10 cellular contexts compared by ENCODE assay signal in genomic region chr2:156405586-156405985, GRCh38. TPM values are rescaled to one million over a fixed set of nuclear protein-coding genes. Genes with fewer than 3 reads are reported as not detected.
DNase-seq lines count a peak whose midpoint lies in the region; ATAC-seq and TF ChIP-seq lines count a peak whose summit lies in the region.
"Had no signal": no experiment of that assay in that cellular context is flagged by ENCODE, and none has a peak within 500 bp of the region (broad histone marks: within the 10 kb centered on the region; RNA-seq: fewer than 3 reads in every experiment).

No MANE protein-coding gene starts in this region.

- H2BK120ac ChIP-seq in mesenchymal stem cell (ENCODE audit: low read depth, low read length): no peak overlapping the region

- no peak for TF ChIP-seq CTCF in Calu3 (IDR thresholded peaks at IDR 0.05; ENCODE audit: unreplicated experiment)
- no peak for TF ChIP-seq CTCF in epithelial cell of esophagus (IDR thresholded peaks at IDR 0.05; ENCODE audit: insufficient read depth, low read depth, low read length, missing control alignments)

- H2AFZ ChIP-seq in mesenchymal stem cell (ENCODE audit: low read depth, low read length): no peak overlapping the region

- no peaks in the 10 kb centered on the region for H3K79me1 ChIP-seq in mesenchymal stem cell (replicated peaks; ENCODE audit: low read length, poor library complexity, severe bottlenecking)

- 74% methylated on average over 3 of the region's 3 CpGs for WGBS in mesenchymal stem cell

- H3K14ac ChIP-seq in mesenchymal stem cell (ENCODE audit: low read length in 2 of 2): peak overlapping the region in 1 of 2 experiments; percentile 22

- peaks cover 22% of the 10 kb centered on the region for H3K4me1 Mint-ChIP-seq in Calu3 (ENCODE audit: low read depth, unreplicated experiment)

- no peaks in the 10 kb centered on the region for H3K4me1 ChIP-seq in mesenchymal stem cell (ENCODE audit: control insufficient read depth, insufficient read depth, low read depth, low read length)

- no peak overlapping the region for H3K18ac ChIP-seq in mesenchymal stem cell (ENCODE audit: low read depth in 1 of 2, low read length in 2 of 2)

- H3K9me3 ChIP-seq in mesenchymal stem cell (ENCODE audit: control insufficient read depth, low read length): no peaks in the 10 kb centered on the region

- H3K4me3 ChIP-seq in epithelial cell of esophagus (ENCODE audit: low read length) (no peak overlapping the region), mesenchymal stem cell (ENCODE audit: insufficient read depth in 1 of 2, low read depth in 1 of 2, low read length in 2 of 2) (no peak overlapping the region)

- no TSS peak for BruUV-seq in Calu3 (replicated peaks; lab: Mats Ljungman, UMichigan)

- no peak overlapping the region for H3K4ac ChIP-seq in mesenchymal stem cell (ENCODE audit: low read depth in 1 of 2, low read length in 2 of 2)

- no peaks in the 10 kb centered on the region for H3K27me3 ChIP-seq in mesenchymal stem cell (ENCODE audit: control insufficient read depth in 1 of 2, insufficient read depth in 1 of 2, low read length in 2 of 2)

- no peak overlapping the region for H3K4me3 Mint-ChIP-seq in Calu3 (ENCODE audit: low read depth, unreplicated experiment)

- H2AK5ac ChIP-seq in mesenchymal stem cell (ENCODE audit: low read length, severe bottlenecking): no peak overlapping the region

- CTCF ChIA-PET in Calu3 (lab: Charles Lee): no interaction called here

- no peak overlapping the region for H3K23ac ChIP-seq in mesenchymal stem cell (ENCODE audit: low read length in 2 of 2)

- ATAC-seq in HG03457 (IDR thresholded peaks at IDR 0.05; ENCODE audit: unreplicated experiment): no peak
- no peak for ATAC-seq in HG03442 (IDR thresholded peaks at IDR 0.05; ENCODE audit: unreplicated experiment)
- ATAC-seq: SK-N-SH treated with all-trans-retinoic acid at 6 μM for 48 hours had no signal

- H2BK15ac ChIP-seq in mesenchymal stem cell (ENCODE audit: low read depth, poor library complexity, severe bottlenecking): no peak overlapping the region

- no peaks in the 10 kb centered on the region for H3K36me3 ChIP-seq in mesenchymal stem cell (ENCODE audit: control insufficient read depth in 1 of 2, insufficient read depth in 2 of 2, low read depth in 1 of 2, low read length in 2 of 2)

- DNase-seq in Calu3 (peak; percentile 13), NK-92 (lab: John Stamatoyannopoulos, UW; ENCODE audit: unreplicated experiment) (peak; percentile 17), epithelial cell of esophagus (ENCODE audit: low read depth) (peak; percentile 77), mesenchymal stem cell (peak; percentile 43), dermis blood vessel endothelial cell (no peak), retina (no peak)
- DNase-seq: NCI-H2081 treated with DMSO at 0.1 percent for 48 hours had no signal

- H2BK5ac ChIP-seq in mesenchymal stem cell (ENCODE audit: low read depth, low read length, poor library complexity, severe bottlenecking): no peak overlapping the region

- no peak overlapping the region for H4K8ac ChIP-seq in mesenchymal stem cell (ENCODE audit: low read length)

- H3K9ac ChIP-seq in mesenchymal stem cell (ENCODE audit: low read length): no peak overlapping the region

- H3K36me3 Mint-ChIP-seq in Calu3 (ENCODE audit: insufficient read depth, unreplicated experiment): peaks cover 9% of the 10 kb centered on the region

- H3K27me3 Mint-ChIP-seq in Calu3 (ENCODE audit: unreplicated experiment): no peaks in the 10 kb centered on the region

- intact Hi-C loops in Calu3 (cut with micrococcal nuclease; ENCODE audit: unreplicated experiment): no loop called here

- no peak overlapping the region for H2BK12ac ChIP-seq in mesenchymal stem cell (ENCODE audit: low read length in 2 of 2)

- no peak overlapping the region for H3K27ac Mint-ChIP-seq in Calu3 (ENCODE audit: unreplicated experiment)

- no peak overlapping the region for H3K4me2 ChIP-seq in mesenchymal stem cell (ENCODE audit: low read length, poor library complexity, severe bottlenecking)

- H4K91ac ChIP-seq in mesenchymal stem cell (ENCODE audit: low read length): no peak overlapping the region

- no peaks in the 10 kb centered on the region for H3K9me3 Mint-ChIP-seq in Calu3 (ENCODE audit: low read depth, unreplicated experiment)

- H3K27ac ChIP-seq in mesenchymal stem cell (ENCODE audit: low read length, poor library complexity, severe bottlenecking): no peak overlapping the region

RNA-seq across cellular contexts. Expression of gene GPD2, which starts 30.6 kb away (rescaled TPM):
- 55.4 and 60.0 TPM in 2 replicates for total RNA-seq in Calu3 (2022)
- 12.2 TPM for polyA plus RNA-seq in mesenchymal stem cell (2013, experiment 1 of 2)
- 15.3 TPM for polyA plus RNA-seq in mesenchymal stem cell (2013, experiment 2 of 2)
- 68.1 and 105 TPM in 2 replicates for total RNA-seq in dermis blood vessel endothelial cell

Comparison
In these comparisons a context has a peak if more than half of its experiments do, and no peak if none do; other contexts are left out.
1. DNase-seq: peak in Calu3 (single experiment), NK-92 (single experiment), epithelial cell of esophagus (single experiment) and mesenchymal stem cell (single experiment); none in dermis blood vessel endothelial cell (single experiment) and retina (single experiment).